Comparison of ENCODE assay signal across 9 cellular contexts in the genomic region with DNA sequence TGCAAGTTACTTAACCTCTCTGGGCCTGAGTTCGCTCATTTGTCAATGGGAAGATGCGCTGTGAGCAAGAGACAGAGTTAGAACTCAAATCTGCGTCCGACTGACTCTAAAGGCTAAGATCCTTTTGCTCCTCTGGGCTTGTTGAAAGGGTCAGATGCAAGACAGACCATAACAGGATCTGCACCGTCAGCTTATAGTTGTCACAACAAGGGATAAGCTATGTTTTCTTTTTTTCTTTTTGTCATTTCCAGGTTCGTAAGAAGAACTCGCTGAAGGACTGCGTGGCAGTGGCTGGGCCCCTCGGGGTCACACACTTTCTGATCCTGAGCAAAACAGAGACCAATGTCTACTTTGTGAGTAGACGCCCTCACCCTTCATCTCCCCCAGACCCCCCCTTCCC. TPM values are rescaled to one million over a fixed set of nuclear protein-coding genes. Genes with fewer than 3 reads are reported as not detected.
DNase-seq lines count a peak whose midpoint lies in the region; ATAC-seq, FAIRE-seq and TF ChIP-seq lines count a peak whose summit lies in the region.
"Had no signal": no experiment of that assay in that cellular context is flagged by ENCODE, and none has a peak within 500 bp of the region (broad histone marks: within the 10 kb centered on the region; RNA-seq: fewer than 3 reads in every experiment).

No MANE protein-coding gene starts in this region.

- no peak overlapping the region for H2BK5ac ChIP-seq in H1 (ENCODE audit: low read depth, low read length)

- no peak for TF ChIP-seq POLR2A in NB4 (IDR thresholded peaks at IDR 0.05; ENCODE audit: extremely low read depth, insufficient read length)
- TF ChIP-seq POLR2A in H1 (IDR thresholded peaks at IDR 0.05; ENCODE audit: control extremely low read depth in 1 of 2, low read depth in 2 of 2, low read length in 2 of 2), result no peak

- H4K5ac ChIP-seq in H1 (ENCODE audit: insufficient read length, low read depth, low read length), result no peak overlapping the region

- H4K91ac ChIP-seq in H1 (replicated peaks; ENCODE audit: insufficient read length, low read length), result no peak overlapping the region

- peaks cover 6 to 25% of the 10 kb centered on the region in 2 experiments; a peak in 3 of 4 replicates for H3K79me2 ChIP-seq in H1 (ENCODE audit: control insufficient read depth in 1 of 2, insufficient read depth in 2 of 2, low read length in 2 of 2)

- H3K4me1 Mint-ChIP-seq in CD4-positive, alpha-beta T cell (ENCODE audit: low read depth), result peaks cover 62% of the 10 kb centered on the region
- H3K4me1 Mint-ChIP-seq in neural crest cell, result peaks cover 9% of the 10 kb centered on the region

- H2BK12ac ChIP-seq in H1 (ENCODE audit: low read depth, low read length), result no peak overlapping the region

- H3K18ac ChIP-seq in H1 (ENCODE audit: extremely low read depth, low read length), result no peak overlapping the region

- H3K14ac ChIP-seq in H1 (ENCODE audit: insufficient read length), result no peak overlapping the region

- peaks cover 8% of the 10 kb centered on the region; the same call in 1 of the 2 replicates for H3K79me1 ChIP-seq in H1 (ENCODE audit: low read depth, low read length)

- H2BK15ac ChIP-seq in H1 (ENCODE audit: low read length), result no peak overlapping the region

- peak overlapping the region; percentile 3 for H3K4ac ChIP-seq in H1 (replicated peaks; ENCODE audit: insufficient read length, low read depth, low read length)

- no peak for TF ChIP-seq RAD21 in H1 (IDR thresholded peaks at IDR 0.05 in 1 of 2, conservative IDR thresholded peaks at IDR 0.05 in 1 of 2; ENCODE audit: low read depth in 2 of 2, low read length in 2 of 2)

- H2BK120ac ChIP-seq in H1 (replicated peaks; ENCODE audit: low read depth, low read length), result no peak overlapping the region

- no peak overlapping the region for H3K56ac ChIP-seq in H1 (replicated peaks; ENCODE audit: insufficient read length, low read depth, low read length)

- FAIRE-seq in H1 (lab: Jason Lieb, UNC), result no peak

- peaks cover 58% of the 10 kb centered on the region for H3K36me3 Mint-ChIP-seq in CD4-positive, alpha-beta T cell (ENCODE audit: low read depth)
- H3K36me3 Mint-ChIP-seq in neural crest cell (ENCODE audit: low read depth), result peaks cover 9% of the 10 kb centered on the region

- H3K27me3 Mint-ChIP-seq in CD4-positive, alpha-beta T cell, result peaks cover 1% of the 10 kb centered on the region
- no peaks in the 10 kb centered on the region for H3K27me3 Mint-ChIP-seq in neural crest cell (ENCODE audit: low read depth)

- H4K8ac ChIP-seq in H1 (ENCODE audit: extremely low read depth, insufficient read depth, low read length), result no peak overlapping the region

- peaks cover 28 to 44% (median 37%) of the 10 kb centered on the region in 4 experiments for H3K36me3 ChIP-seq in H1 (ENCODE audit: control insufficient read depth in 2 of 4, insufficient read depth in 4 of 4, low read length in 3 of 4)

- H4K20me1 ChIP-seq in H1 (replicated peaks in 1 of 2; ENCODE audit: control insufficient read depth in 1 of 2, insufficient read depth in 2 of 2, low read length in 2 of 2), result peaks cover 2 to 18% of the 10 kb centered on the region in 2 experiments

- intact Hi-C loops in CD4-positive, alpha-beta T cell (cut with DNase I, micrococcal nuclease), result loop anchor here (5.0 to 10.0 kb wide), 3 partner anchors 85 to 298 kb away; partner anchors contain the start of genes CDC37 (in 1 of the 2), DNMT1 (in 1 of the 2) and MRPL4 (in 1 of the 2)

- H3K4me3 Mint-ChIP-seq in CD4-positive, alpha-beta T cell, result peak overlapping the region; percentile 93
- H3K4me3 Mint-ChIP-seq in neural crest cell, result peak overlapping the region; percentile 91

- H3K27me3 ChIP-seq in CD4-positive, alpha-beta T cell (ENCODE audit: control insufficient read depth, insufficient read depth, low read length), result no peaks in the 10 kb centered on the region
- H3K27me3 ChIP-seq in H1 (replicated peaks in 1 of 4; ENCODE audit: control insufficient read depth in 3 of 4, extremely low read depth in 1 of 4, insufficient read depth in 3 of 4, low read length in 3 of 4), result no peaks in the 10 kb centered on the region

- CTCF ChIA-PET in CD4-positive, alpha-beta T cell (lab: Charles Lee), result interaction anchor here (1.2 to 1.5 kb wide), 2 partner anchors 9 to 176 kb away, joined by 3 to 4 read pairs; no protein-coding TSS in a partner anchor
- CTCF ChIA-PET in H1 (lab: Charles Lee; ENCODE audit: partially characterized antibody), result interaction anchor here (0.9 to 2.5 kb wide), 4 partner anchors 10 to 174 kb away, joined by 3 to 6 read pairs (median 4); no protein-coding TSS in a partner anchor

- H3K4me2 ChIP-seq in H1 (ENCODE audit: insufficient read depth in 1 of 2, low read depth in 2 of 2, low read length in 2 of 2), result peak overlapping the region; percentile 89 to 92

- no peak overlapping the region for H2BK20ac ChIP-seq in H1 (ENCODE audit: low read length)

- no peak for TF ChIP-seq CTCF in CD4-positive, alpha-beta T cell (IDR thresholded peaks at IDR 0.05)
- TF ChIP-seq CTCF in NB4 (IDR thresholded peaks at IDR 0.05; ENCODE audit: low read depth, low read length), result no peak
- no peak for TF ChIP-seq CTCF in H1 (IDR thresholded peaks at IDR 0.05; ENCODE audit: control extremely low read depth in 1 of 3, insufficient read depth in 1 of 3, low read depth in 1 of 3, low read length in 3 of 3)
- no peak for TF ChIP-seq CTCF in neural crest cell (conservative IDR thresholded peaks at IDR 0.05)

- peak overlapping the region; percentile 71 for H3K4me3 ChIP-seq in NB4 (ENCODE audit: low read depth, low read length)
- peak overlapping the region; percentile 78 to 95 (median 93) for H3K4me3 ChIP-seq in H1 (ENCODE audit: extremely low read depth in 1 of 4, insufficient read depth in 2 of 4, low read depth in 3 of 4, low read length in 4 of 4)

- POLR2A ChIA-PET in CD4-positive, alpha-beta T cell (lab: Charles Lee), result interaction anchor here (1.6 to 6.0 kb wide), 4 partner anchors 9 to 35 kb away, joined by 5 to 80 read pairs (median 38); partner anchors contain the start of gene EIF3G
- POLR2A ChIA-PET in H1 (lab: Charles Lee; ENCODE audit: partially characterized antibody), result interaction anchor here (0.6 to 16.9 kb wide), 7 partner anchors 13 to 191 kb away, joined by 3 to 412 read pairs (median 4); partner anchors contain the start of genes EIF3G and P2RY11

- no peaks in the 10 kb centered on the region for H3K9me3 Mint-ChIP-seq in CD4-positive, alpha-beta T cell
- no peaks in the 10 kb centered on the region for H3K9me3 Mint-ChIP-seq in neural crest cell

- H2AFZ ChIP-seq in H1 (ENCODE audit: low read length), result no peak overlapping the region

- peak overlapping the region; percentile 95 for H3K27ac Mint-ChIP-seq in CD4-positive, alpha-beta T cell
- peak overlapping the region; percentile 83 for H3K27ac Mint-ChIP-seq in neural crest cell (ENCODE audit: unreplicated experiment)

- H3K4me1 ChIP-seq in H1 (replicated peaks in 1 of 4; ENCODE audit: control insufficient read depth in 3 of 4, insufficient read depth in 4 of 4, low read length in 3 of 4), result peaks cover 0 to 4% (median 3%) of the 10 kb centered on the region in 4 experiments; a peak in 5 of 7 replicates

- 89% methylated on average over 10 of the region's 10 CpGs; no CpG with 5 or more reads in 1 of the 2 experiments for WGBS in H1 (ENCODE audit: extremely low coverage in 1 of 2, insufficient coverage in 1 of 2, insufficient read length in 1 of 2, insufficient replicate concordance in 2 of 2, low coverage in 1 of 2, low lambda C conversion rate in 2 of 2, missing lambda C conversion rate in 1 of 2), 2 experiments

- no peaks in the 10 kb centered on the region for H3K9me3 ChIP-seq in CD4-positive, alpha-beta T cell (ENCODE audit: control insufficient read depth, low read length)
- no peaks in the 10 kb centered on the region for H3K9me3 ChIP-seq in H1 (ENCODE audit: insufficient read depth in 2 of 2, low read depth in 1 of 2, low read length in 1 of 2)

- H2AK5ac ChIP-seq in H1 (ENCODE audit: low read depth, low read length), result no peak overlapping the region

- no peak for TF ChIP-seq EP300 in H1 (IDR thresholded peaks at IDR 0.05; ENCODE audit: borderline replicate concordance in 1 of 2, low read depth in 2 of 2, low read length in 2 of 2)

- H3K27ac ChIP-seq in CD4-positive, alpha-beta T cell (ENCODE audit: low read depth, low read length), result peak overlapping the region; percentile 94
- H3K27ac ChIP-seq in H1 (ENCODE audit: low read depth, low read length), result no peak overlapping the region

- H3K9ac ChIP-seq in H1 (replicated peaks in 1 of 4; ENCODE audit: extremely low read depth in 1 of 4, low read depth in 3 of 4, low read length in 3 of 4), result peak overlapping the region in 3 of 4 experiments; percentile 79 to 97 (median 95); a peak in 4 of 7 replicates

- no peak for ATAC-seq in CD4-positive, alpha-beta T cell (ENCODE audit: poor library complexity)
- no peak for ATAC-seq in GM18868 (IDR thresholded peaks at IDR 0.05; ENCODE audit: unreplicated experiment)

- H3K23ac ChIP-seq in H1 (ENCODE audit: insufficient read length), result no peak overlapping the region

- 0 out of 2 replicates have a peak, but pooled peaks cover 4% of the 10 kb centered on the region for H3K23me2 ChIP-seq in H1 (ENCODE audit: low read depth, low read length)

- DNase-seq in CD4-positive, alpha-beta T cell, result no peak
- DNase-seq in NB4 (ENCODE audit: low read depth) (peak; percentile 47), H1 (ENCODE audit: low read depth in 1 of 2, low spot score in 2 of 2) (no peak), neural crest cell (ENCODE audit: low read depth, low spot score) (no peak), NCI-H1436 (lab: John Stamatoyannopoulos, UW) (no peak), DMS153 (lab: John Stamatoyannopoulos, UW) (no peak), NCI-H1436 treated with DMSO at 0.1 percent for 48 hours (lab: John Stamatoyannopoulos, UW) (no peak)

RNA-seq across cellular contexts. Expression of gene PPAN, which starts 1.1 kb away (rescaled TPM):
- 100 to 1,000 TPM; 119 to 127 TPM for total RNA-seq in CD4-positive, alpha-beta T cell
- total RNA-seq in H1 (2021; fragmentation: NEBNext Ultra II Directional; extraction: Animal tissue kit (Norgen Biotek cat#: 25700)), result 72.6 and 74.4 TPM in 2 replicates
- 48.8 and 74.7 TPM in 2 replicates for polyA plus RNA-seq in H1 (2011; rRNA removed)
- 72.1 TPM for polyA plus RNA-seq in H1 (2011; cell fraction: cytosol; rRNA removed)
- 93.6 TPM for polyA plus RNA-seq in H1 (2011; cell fraction: nucleus; rRNA removed)
- polyA plus RNA-seq in H1 (2012, experiment 1 of 2), result 38.2 to 69.3 TPM (median 62.8 TPM) in 4 replicates
- polyA plus RNA-seq in H1 (2012, experiment 2 of 2), result 41.6 TPM
- polyA plus RNA-seq in H1 (2013, experiment 1 of 2), result 41.1 TPM
- polyA plus RNA-seq in H1 (2013, experiment 2 of 2), result 37.0 TPM
- polyA minus RNA-seq in H1 (2011; rRNA and poly(A)+ RNA removed), result 54.9 and 96.9 TPM in 2 replicates
- polyA minus RNA-seq in H1 (2011; cell fraction: cytosol; rRNA and poly(A)+ RNA removed), result 52.8 TPM
- polyA minus RNA-seq in H1 (2011; cell fraction: nucleus; rRNA and poly(A)+ RNA removed), result 45.3 TPM
- total RNA-seq in neural crest cell, result 77.8 and 84.5 TPM in 2 replicates

RNA-seq across cellular contexts. Expression of gene P2RY11, which starts 4.2 kb away (rescaled TPM):
- total RNA-seq in CD4-positive, alpha-beta T cell, result 10 to 100 TPM; 88.5 to 93.9 TPM
- 17.8 and 18.0 TPM in 2 replicates for total RNA-seq in H1 (2021; fragmentation: NEBNext Ultra II Directional; extraction: Animal tissue kit (Norgen Biotek cat#: 25700))
- 9.2 and 16.2 TPM in 2 replicates for polyA plus RNA-seq in H1 (2011; rRNA removed)
- polyA plus RNA-seq in H1 (2011; cell fraction: cytosol; rRNA removed), result 12.6 TPM
- 21.5 TPM for polyA plus RNA-seq in H1 (2011; cell fraction: nucleus; rRNA removed)
- 11.8 to 21.7 TPM (median 15.7 TPM) in 4 replicates for polyA plus RNA-seq in H1 (2012, experiment 1 of 2)
- polyA plus RNA-seq in H1 (2012, experiment 2 of 2), result 3.7 TPM
- polyA plus RNA-seq in H1 (2013, experiment 1 of 2), result 8.5 TPM
- 6.9 TPM for polyA plus RNA-seq in H1 (2013, experiment 2 of 2)
- polyA minus RNA-seq in H1 (2011; rRNA and poly(A)+ RNA removed), result 5.6 and 6.6 TPM in 2 replicates
- 9.8 TPM for polyA minus RNA-seq in H1 (2011; cell fraction: cytosol; rRNA and poly(A)+ RNA removed)
- polyA minus RNA-seq in H1 (2011; cell fraction: nucleus; rRNA and poly(A)+ RNA removed), result 11.3 TPM
- total RNA-seq in neural crest cell, result 25.9 and 26.9 TPM in 2 replicates

RNA-seq across cellular contexts. Expression of gene ANGPTL6, which starts 4.8 kb away (rescaled TPM):
- total RNA-seq in CD4-positive, alpha-beta T cell, result under 1 TPM; 0.61 to 0.63 TPM
- not detected in 2 replicates for total RNA-seq in H1 (2021; fragmentation: NEBNext Ultra II Directional; extraction: Animal tissue kit (Norgen Biotek cat#: 25700))
- 0.20 and 0.38 TPM in 2 replicates for polyA plus RNA-seq in H1 (2011; rRNA removed)
- polyA plus RNA-seq in H1 (2011; cell fraction: cytosol; rRNA removed), result 0.14 TPM
- 0.27 TPM for polyA plus RNA-seq in H1 (2011; cell fraction: nucleus; rRNA removed)
- 0.13 TPM in 1 of 4 replicates, not detected in the others for polyA plus RNA-seq in H1 (2012, experiment 1 of 2)
- polyA plus RNA-seq in H1 (2012, experiment 2 of 2), result not detected
- 0.18 TPM for polyA plus RNA-seq in H1 (2013, experiment 1 of 2)
- 0.11 TPM for polyA plus RNA-seq in H1 (2013, experiment 2 of 2)
- polyA minus RNA-seq in H1 (2011; rRNA and poly(A)+ RNA removed), result 0.32 TPM in 1 of 2 replicates, not detected in the other
- polyA minus RNA-seq in H1 (2011; cell fraction: cytosol; rRNA and poly(A)+ RNA removed), result not detected
- polyA minus RNA-seq in H1 (2011; cell fraction: nucleus; rRNA and poly(A)+ RNA removed), result not detected
- not detected in 2 replicates for total RNA-seq in neural crest cell
- total RNA-seq: M059J had no signal

RNA-seq across cellular contexts. Expression of gene EIF3G, which starts 12.4 kb away (rescaled TPM):
- 100 to 1,000 TPM; 328 to 343 TPM for total RNA-seq in CD4-positive, alpha-beta T cell
- total RNA-seq in H1 (2021; fragmentation: NEBNext Ultra II Directional; extraction: Animal tissue kit (Norgen Biotek cat#: 25700)), result 281 and 284 TPM in 2 replicates
- 238 and 426 TPM in 2 replicates for polyA plus RNA-seq in H1 (2011; rRNA removed)
- 329 TPM for polyA plus RNA-seq in H1 (2011; cell fraction: cytosol; rRNA removed)
- 840 TPM for polyA plus RNA-seq in H1 (2011; cell fraction: nucleus; rRNA removed)
- 178 to 323 TPM (median 308 TPM) in 4 replicates for polyA plus RNA-seq in H1 (2012, experiment 1 of 2)
- 313 TPM for polyA plus RNA-seq in H1 (2012, experiment 2 of 2)
- polyA plus RNA-seq in H1 (2013, experiment 1 of 2), result 193 TPM
- 175 TPM for polyA plus RNA-seq in H1 (2013, experiment 2 of 2)
- polyA minus RNA-seq in H1 (2011; rRNA and poly(A)+ RNA removed), result 49.5 and 65.1 TPM in 2 replicates
- 92.7 TPM for polyA minus RNA-seq in H1 (2011; cell fraction: cytosol; rRNA and poly(A)+ RNA removed)
- polyA minus RNA-seq in H1 (2011; cell fraction: nucleus; rRNA and poly(A)+ RNA removed), result 110 TPM
- 210 and 224 TPM in 2 replicates for total RNA-seq in neural crest cell

RNA-seq across cellular contexts. Expression of gene SHFL, which starts 21.1 kb away (rescaled TPM):
- total RNA-seq in CD4-positive, alpha-beta T cell, result 10 to 100 TPM; 58.5 to 61.7 TPM
- 24.5 and 25.3 TPM in 2 replicates for total RNA-seq in H1 (2021; fragmentation: NEBNext Ultra II Directional; extraction: Animal tissue kit (Norgen Biotek cat#: 25700))
- polyA plus RNA-seq in H1 (2011; rRNA removed), result 37.1 and 47.0 TPM in 2 replicates
- 44.9 TPM for polyA plus RNA-seq in H1 (2011; cell fraction: cytosol; rRNA removed)
- 111 TPM for polyA plus RNA-seq in H1 (2011; cell fraction: nucleus; rRNA removed)
- 23.9 to 30.6 TPM (median 28.3 TPM) in 4 replicates for polyA plus RNA-seq in H1 (2012, experiment 1 of 2)
- polyA plus RNA-seq in H1 (2012, experiment 2 of 2), result 22.6 TPM
- 25.2 TPM for polyA plus RNA-seq in H1 (2013, experiment 1 of 2)
- polyA plus RNA-seq in H1 (2013, experiment 2 of 2), result 24.6 TPM
- polyA minus RNA-seq in H1 (2011; rRNA and poly(A)+ RNA removed), result 14.0 and 20.2 TPM in 2 replicates
- 17.1 TPM for polyA minus RNA-seq in H1 (2011; cell fraction: cytosol; rRNA and poly(A)+ RNA removed)
- polyA minus RNA-seq in H1 (2011; cell fraction: nucleus; rRNA and poly(A)+ RNA removed), result 22.7 TPM
- 0.89 and 0.93 TPM in 2 replicates for total RNA-seq in neural crest cell
